ENCODE assay signal across 8 cellular contexts in the genomic region with DNA sequence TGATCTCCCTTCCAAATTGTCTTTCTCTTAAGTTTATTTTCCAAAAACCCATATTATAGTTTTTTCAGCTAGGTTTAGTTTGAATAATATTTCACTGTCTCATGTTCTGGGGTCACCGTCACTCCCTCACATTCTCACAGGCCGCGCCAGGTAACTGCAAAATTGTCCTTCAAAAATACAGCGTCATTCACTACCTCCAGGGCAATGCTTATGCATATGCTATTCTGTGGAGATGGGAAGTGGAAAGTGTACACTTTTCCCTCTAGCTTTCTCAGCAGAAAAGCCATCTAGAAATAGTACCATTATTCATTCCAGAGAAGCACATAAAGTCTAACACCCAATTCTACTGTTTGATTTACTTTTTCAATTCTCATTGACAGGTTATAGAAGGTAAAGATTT. TPM values are rescaled to one million over a fixed set of nuclear protein-coding genes. Genes with fewer than 3 reads are reported as not detected.
DNase-seq lines count a peak whose midpoint lies in the region; ATAC-seq and TF ChIP-seq lines count a peak whose summit lies in the region.

No MANE protein-coding gene starts in this region.

- DNase-seq in AG09309 (ENCODE audit: low read depth), result no peak
- DNase-seq in HFF-Myc (ENCODE audit: extremely low read depth, low read depth), result no peak
- DNase-seq in body of pancreas, result peak in 1 of 4 donors; percentile 24
- DNase-seq in mesendoderm, result no peak
- no peak for DNase-seq in UCSD-AML1 (lab: John Stamatoyannopoulos, UW; ENCODE audit: unreplicated experiment)
- DNase-seq in GM10248 (ENCODE audit: extremely low spot score), result no peak
- no peak for DNase-seq in iPS-NIHi11 (ENCODE audit: low spot score)

- no peak overlapping the region for H3K23ac ChIP-seq in mesendoderm (ENCODE audit: low read length)

- no peak overlapping the region for H2BK120ac ChIP-seq in mesendoderm (ENCODE audit: low read depth, low read length)

- H3K27ac ChIP-seq in body of pancreas, result peak overlapping the region; percentile 82 to 94 (median 86)
- no peak overlapping the region for H3K27ac ChIP-seq in mesendoderm (ENCODE audit: low read depth, low read length)

- no peak overlapping the region for H2AK5ac ChIP-seq in mesendoderm (ENCODE audit: low read length)

- H2BK15ac ChIP-seq in mesendoderm (replicated peaks; ENCODE audit: low read depth), result no peak overlapping the region

- H3K27me3 ChIP-seq in body of pancreas (no peaks in the 10 kb centered on the region), mesendoderm (ENCODE audit: insufficient read depth, low read length, poor library complexity) (no peaks in the 10 kb centered on the region)

- H3K4me1 ChIP-seq in body of pancreas (peaks cover 30% of the 10 kb centered on the region), mesendoderm (ENCODE audit: control insufficient read depth, low read depth, low read length) (no peaks in the 10 kb centered on the region)

- no peak overlapping the region for H2BK5ac ChIP-seq in mesendoderm (ENCODE audit: low read length)

- peak overlapping the region; percentile 33 for H3K9ac ChIP-seq in mesendoderm (ENCODE audit: low read length)

- TF ChIP-seq CTCF in AG09309 (IDR thresholded peaks at IDR 0.05; ENCODE audit: control insufficient read depth, insufficient read depth, low read depth, low read length, missing control alignments), result no peak
- TF ChIP-seq CTCF in HFF-Myc (IDR thresholded peaks at IDR 0.05; ENCODE audit: low read depth, low read length, missing control alignments), result no peak
- peak in 1 of 7 experiments; percentile 1 for TF ChIP-seq CTCF in body of pancreas (IDR thresholded peaks at IDR 0.05)
- no peak for TF ChIP-seq CTCF in GM10248 (IDR thresholded peaks at IDR 0.05; ENCODE audit: control extremely low read depth, extremely low read depth, low read depth, missing control alignments)

- no peak overlapping the region for H3K4ac ChIP-seq in mesendoderm (ENCODE audit: low read depth, low read length)

- TF ChIP-seq POLR2A in body of pancreas (IDR thresholded peaks at IDR 0.05), result no peak

- ATAC-seq in body of pancreas (peak; percentile 38), GM18520 (IDR thresholded peaks at IDR 0.05; ENCODE audit: unreplicated experiment) (no peak)

- no peaks in the 10 kb centered on the region for H3K79me2 ChIP-seq in mesendoderm (ENCODE audit: control insufficient read depth, insufficient read depth, low read length)

- H3K18ac ChIP-seq in mesendoderm (ENCODE audit: low read length), result no peak overlapping the region

- WGBS in body of pancreas, 2 donors, result 27 to 30% methylated on average over 4 of the region's 4 CpGs
- no CpG with 5 or more reads among the region's 4 CpGs for WGBS in mesendoderm (ENCODE audit: extremely low coverage, insufficient coverage, low lambda C conversion rate)

- intact Hi-C loops in body of pancreas (cut with DNase I), result no loop called here

- CTCF ChIA-PET in GM10248 (lab: Yijun Ruan, JAX), result interaction anchor here (1.0 to 2.5 kb wide), 2 partner anchors 13 to 14 kb away, joined by 3 to 7 read pairs; no protein-coding TSS in a partner anchor

- no peaks in the 10 kb centered on the region for H3K9me3 ChIP-seq in body of pancreas

- H3K36me3 ChIP-seq in body of pancreas (replicated peaks in 1 of 2; ENCODE audit: insufficient read depth in 1 of 2, low read depth in 2 of 2), result no peaks in the 10 kb centered on the region
- no peaks in the 10 kb centered on the region for H3K36me3 ChIP-seq in mesendoderm (ENCODE audit: control insufficient read depth, insufficient read depth, low read length)

- H4K8ac ChIP-seq in mesendoderm (ENCODE audit: low read depth, low read length), result no peak overlapping the region

- POLR2A ChIA-PET in GM10248 (lab: Yijun Ruan, JAX), result no interaction called here

- H3K79me1 ChIP-seq in mesendoderm (ENCODE audit: low read length), result no peaks in the 10 kb centered on the region

- H4K5ac ChIP-seq in mesendoderm (ENCODE audit: low read length), result no peak overlapping the region

- H3K4me2 ChIP-seq in mesendoderm (ENCODE audit: low read length), result no peak overlapping the region

- H3K56ac ChIP-seq in mesendoderm (ENCODE audit: low read length), result no peak overlapping the region

- H3K4me3 ChIP-seq in AG09309 (ENCODE audit: control insufficient read depth, low read depth, low read length) (peak overlapping the region; percentile 84), HFF-Myc (replicated peaks; ENCODE audit: low read depth, low read length) (peak overlapping the region; percentile 63), body of pancreas (peak overlapping the region; percentile 81 to 89), mesendoderm (ENCODE audit: low read length) (no peak overlapping the region)

RNA-seq across cellular contexts. Expression of a gene that starts 0.9 kb away (rescaled TPM):
- total RNA-seq in body of pancreas, result 10 to 100 TPM; 14.3 to 20.8 TPM
- 7.0 TPM for polyA plus RNA-seq in mesendoderm (2013, experiment 1 of 2)
- polyA plus RNA-seq in mesendoderm (2013, experiment 2 of 2), result 6.8 TPM
